ENCODE assay signal across 22 cellular contexts in the genomic region with DNA sequence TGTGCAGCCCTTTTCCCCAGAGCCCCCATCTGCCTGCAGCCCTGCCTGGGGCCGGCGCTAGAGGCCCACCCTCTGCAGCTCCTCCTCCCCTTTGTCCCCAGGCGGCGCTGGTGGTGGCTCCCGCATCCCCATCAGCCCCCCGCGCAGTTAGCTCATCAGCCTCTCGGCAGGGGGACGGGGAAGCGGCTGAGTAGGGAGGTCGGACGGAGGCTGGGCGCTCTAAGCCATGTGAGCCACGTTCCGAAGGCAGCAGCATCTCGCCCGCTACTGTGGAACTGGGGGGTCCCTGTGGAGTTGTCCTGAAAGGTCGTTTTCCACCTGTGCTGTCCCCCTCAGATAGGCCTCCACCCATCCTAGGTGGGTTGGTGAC. TPM values are rescaled to one million over a fixed set of nuclear protein-coding genes. Genes with fewer than 3 reads are reported as not detected.
DNase-seq lines count a peak whose midpoint lies in the region; ATAC-seq and TF ChIP-seq lines count a peak whose summit lies in the region.
"Had no signal": no experiment of that assay in that cellular context is flagged by ENCODE, and none has a peak within 500 bp of the region (broad histone marks: within the 10 kb centered on the region; RNA-seq: fewer than 3 reads in every experiment).

No MANE protein-coding gene starts in this region.

- no peak overlapping the region for H3K4me3 ChIP-seq in OCI-LY7 (ENCODE audit: low read depth, low read length, poor library complexity, severe bottlenecking)
- H3K4me3 ChIP-seq: BLaER1 treated with 17β-estradiol and CSF1 and Interleukin-3, amounts not matched to agents 10 nM and 100 nM; vagina had no signal

- no peak overlapping the region for H3K4me3 Mint-ChIP-seq in activated naive CD4-positive, alpha-beta T cell treated with anti-CD3 and anti-CD28 coated beads, Interleukin-2, amount 10 ng/mL, durations not matched to agents 7 days and 5 days
- no peak overlapping the region for H3K4me3 Mint-ChIP-seq in activated naive CD4-positive, alpha-beta T cell treated with anti-CD3 and anti-CD28 coated beads for 36 hours
- H3K4me3 Mint-ChIP-seq: T-helper 1 cell treated with Interleukin-12 subunit alpha and Interleukin-12 subunit beta and Interleukin-4 antibody, amounts not matched to agents 30 μg/mL and 1 μg/mL, for 36 hours had no signal

- H3K9me3 Mint-ChIP-seq in activated naive CD4-positive, alpha-beta T cell treated with anti-CD3 and anti-CD28 coated beads, Interleukin-2, amount 10 ng/mL, durations not matched to agents 7 days and 5 days, result no peaks in the 10 kb centered on the region
- no peaks in the 10 kb centered on the region for H3K9me3 Mint-ChIP-seq in activated naive CD4-positive, alpha-beta T cell treated with anti-CD3 and anti-CD28 coated beads for 36 hours
- H3K9me3 Mint-ChIP-seq: T-helper 1 cell treated with Interleukin-12 subunit alpha and Interleukin-12 subunit beta and Interleukin-4 antibody, amounts not matched to agents 30 μg/mL and 1 μg/mL, for 36 hours had no signal

- H3K27ac Mint-ChIP-seq in activated naive CD4-positive, alpha-beta T cell treated with anti-CD3 and anti-CD28 coated beads, Interleukin-2, amount 10 ng/mL, durations not matched to agents 7 days and 5 days, result no peak overlapping the region
- no peak overlapping the region for H3K27ac Mint-ChIP-seq in activated naive CD4-positive, alpha-beta T cell treated with anti-CD3 and anti-CD28 coated beads for 36 hours
- H3K27ac Mint-ChIP-seq: T-helper 1 cell treated with Interleukin-12 subunit alpha and Interleukin-12 subunit beta and Interleukin-4 antibody, amounts not matched to agents 30 μg/mL and 1 μg/mL, for 36 hours had no signal

- no peak overlapping the region for H3K4me2 ChIP-seq in OCI-LY7 (ENCODE audit: low read length)
- H3K4me2 ChIP-seq: BLaER1 treated with 17β-estradiol and CSF1 and Interleukin-3, amounts not matched to agents 10 nM and 100 nM had no signal

- POLR2A ChIA-PET in RWPE1 (lab: Yijun Ruan, JAX; ENCODE audit: low non-redundant PET), result no interaction called here
- POLR2A ChIA-PET in OCI-LY7 (lab: Charles Lee), result no interaction called here

- peak; percentile 16 for DNase-seq in activated naive CD4-positive, alpha-beta T cell treated with anti-CD3 and anti-CD28 coated beads, Interleukin-2, amount 10 ng/mL, durations not matched to agents 7 days and 5 days
- DNase-seq in activated naive CD4-positive, alpha-beta T cell treated with anti-CD3 and anti-CD28 coated beads, Interleukin-2, amount 50 U/mL, for 16 hours, result no peak
- DNase-seq in RWPE1 (ENCODE audit: low spot score) (no peak), iPS-NIHi11 (ENCODE audit: low spot score) (peak; percentile 82), sciatic nerve (ENCODE audit: low spot score) (peak; percentile 47), OCI-LY7 (ENCODE audit: low spot score) (no peak)
- DNase-seq in activated naive CD4-positive, alpha-beta T cell treated with anti-CD3 and anti-CD28 coated beads for 36 hours, result no peak
- DNase-seq: activated CD4-positive, alpha-beta T cell treated with anti-CD3 and anti-CD28 coated beads, Interleukin-2, amount 50 U/mL, for 1 hour; activated naive CD4-positive, alpha-beta T cell; NCI-H1092; NCI-H2029; NCI-H345; substantia nigra had no signal

- no peaks in the 10 kb centered on the region for H3K27me3 Mint-ChIP-seq in activated naive CD4-positive, alpha-beta T cell treated with anti-CD3 and anti-CD28 coated beads, Interleukin-2, amount 10 ng/mL, durations not matched to agents 7 days and 5 days
- H3K27me3 Mint-ChIP-seq in activated naive CD4-positive, alpha-beta T cell treated with anti-CD3 and anti-CD28 coated beads for 36 hours (ENCODE audit: low read depth), result no peaks in the 10 kb centered on the region

- no peaks in the 10 kb centered on the region for H3K36me3 ChIP-seq in OCI-LY7 (ENCODE audit: insufficient read depth, low read length)

- H3K27ac ChIP-seq in RWPE1, result 0 out of 2 replicates have a peak overlapping the region, but pooled peaks have one; percentile 13
- no peak overlapping the region for H3K27ac ChIP-seq in OCI-LY7 (ENCODE audit: low read depth, low read length, poor library complexity, severe bottlenecking)
- H3K27ac ChIP-seq: BLaER1 treated with 17β-estradiol and CSF1 and Interleukin-3, amounts not matched to agents 10 nM and 100 nM; vagina had no signal

- no peak for ATAC-seq in sciatic nerve
- no peak for ATAC-seq in GM18867 (IDR thresholded peaks at IDR 0.05; ENCODE audit: unreplicated experiment)

- TF ChIP-seq CTCF in RWPE1 (conservative IDR thresholded peaks at IDR 0.05; ENCODE audit: low read depth) (no peak), OCI-LY7 (conservative IDR thresholded peaks at IDR 0.05; ENCODE audit: low read length) (no peak)

- no TSS peak for BruUV-seq in OCI-LY7 (replicated peaks; lab: Mats Ljungman, UMichigan)

- no peaks in the 10 kb centered on the region for H3K9me3 ChIP-seq in OCI-LY7 (ENCODE audit: low read length)
- H3K9me3 ChIP-seq: BLaER1 treated with 17β-estradiol and CSF1 and Interleukin-3, amounts not matched to agents 10 nM and 100 nM; vagina had no signal

- no peaks in the 10 kb centered on the region for H3K79me2 ChIP-seq in OCI-LY7 (ENCODE audit: insufficient read depth, low read depth, low read length)

- no peaks in the 10 kb centered on the region for H3K9me2 ChIP-seq in OCI-LY7 (ENCODE audit: insufficient read depth, low read length)

- H3K4me1 ChIP-seq in OCI-LY7 (ENCODE audit: insufficient read depth, low read length, poor library complexity, severe bottlenecking), result no peaks in the 10 kb centered on the region
- H3K4me1 ChIP-seq: vagina had no signal

- no peaks in the 10 kb centered on the region for H3K36me3 Mint-ChIP-seq in activated naive CD4-positive, alpha-beta T cell treated with anti-CD3 and anti-CD28 coated beads, Interleukin-2, amount 10 ng/mL, durations not matched to agents 7 days and 5 days
- H3K36me3 Mint-ChIP-seq in activated naive CD4-positive, alpha-beta T cell treated with anti-CD3 and anti-CD28 coated beads for 36 hours (ENCODE audit: low read depth), result peaks cover 1% of the 10 kb centered on the region

- CTCF ChIA-PET in activated naive CD4-positive, alpha-beta T cell treated with anti-CD3 and anti-CD28 coated beads, Interleukin-2, amount 10 ng/mL, durations not matched to agents 7 days and 5 days (lab: Charles Lee), result interaction anchor here (1.2 to 2.3 kb wide), 2 partner anchors 31 to 106 kb away, joined by 4 to 5 read pairs; no protein-coding TSS in a partner anchor
- CTCF ChIA-PET in RWPE1 (lab: Yijun Ruan, JAX), result no interaction called here
- CTCF ChIA-PET in OCI-LY7 (lab: Charles Lee; ENCODE audit: unreplicated experiment), result no interaction called here
- CTCF ChIA-PET in activated naive CD4-positive, alpha-beta T cell treated with anti-CD3 and anti-CD28 coated beads for 36 hours (lab: Charles Lee), result interaction anchor here (1.0 to 1.8 kb wide), 5 partner anchors 14 to 105 kb away, joined by 3 to 4 read pairs (median 4); no protein-coding TSS in a partner anchor

- no peaks in the 10 kb centered on the region for H4K20me1 ChIP-seq in OCI-LY7 (ENCODE audit: insufficient read depth, low read length)

- no peaks in the 10 kb centered on the region for H3K4me1 Mint-ChIP-seq in activated naive CD4-positive, alpha-beta T cell treated with anti-CD3 and anti-CD28 coated beads, Interleukin-2, amount 10 ng/mL, durations not matched to agents 7 days and 5 days
- no peaks in the 10 kb centered on the region for H3K4me1 Mint-ChIP-seq in activated naive CD4-positive, alpha-beta T cell treated with anti-CD3 and anti-CD28 coated beads for 36 hours (ENCODE audit: low read depth)

- intact Hi-C loops in sciatic nerve (cut with DNase I), result loop anchor here (5.0 kb wide), 1 partner anchor 34 kb away; no protein-coding TSS in a partner anchor
- intact Hi-C loops in OCI-LY7 (cut with micrococcal nuclease; ENCODE audit: unreplicated experiment), result no loop called here
- intact Hi-C loops in activated naive CD4-positive, alpha-beta T cell treated with anti-CD3 and anti-CD28 coated beads for 36 hours (cut with micrococcal nuclease), result no loop called here

- no peak overlapping the region for H2AFZ ChIP-seq in OCI-LY7 (ENCODE audit: low read length)

RNA-seq across cellular contexts. Expression of gene GBX1, which starts 29.0 kb away (rescaled TPM):
- total RNA-seq in sciatic nerve (not detected), OCI-LY7 (2022) (not detected in 2 replicates)
- total RNA-seq in OCI-LY7 (2014; rRNA removed; shearing (Covaris generic)), result not detected in 2 replicates
- not detected for total RNA-seq in activated naive CD4-positive, alpha-beta T cell treated with anti-CD3 and anti-CD28 coated beads for 36 hours
- total RNA-seq: H4, HT1080, LHCN-M2, lung microvascular endothelial cell, osteocyte, vagina had no signal

RNA-seq across cellular contexts. Expression of gene ASB10, which starts 48.5 kb away (rescaled TPM):
- total RNA-seq in sciatic nerve, result not detected
- total RNA-seq in OCI-LY7 (2014; rRNA removed; shearing (Covaris generic)), result not detected in 2 replicates
- total RNA-seq in OCI-LY7 (2022), result not detected in 2 replicates
- not detected for total RNA-seq in activated naive CD4-positive, alpha-beta T cell treated with anti-CD3 and anti-CD28 coated beads for 36 hours
- total RNA-seq: H4, HT1080, LHCN-M2, lung microvascular endothelial cell, osteocyte, vagina had no signal

RNA-seq across cellular contexts. Expression of gene AGAP3, which starts 52.3 kb away (rescaled TPM):
- total RNA-seq in sciatic nerve (99.7 TPM), OCI-LY7 (2022) (23.1 and 30.9 TPM in 2 replicates)
- 4.4 and 4.8 TPM in 2 replicates for total RNA-seq in OCI-LY7 (2014; rRNA removed; shearing (Covaris generic))
- total RNA-seq in activated naive CD4-positive, alpha-beta T cell treated with anti-CD3 and anti-CD28 coated beads for 36 hours, result 10 to 100 TPM; 16.7 to 17.7 TPM

RNA-seq across cellular contexts. Expression of gene TMUB1, which starts 55.2 kb away (rescaled TPM):
- 27.8 TPM for total RNA-seq in sciatic nerve
- 38.6 and 56.0 TPM in 2 replicates for total RNA-seq in OCI-LY7 (2014; rRNA removed; shearing (Covaris generic))
- 53.2 and 59.6 TPM in 2 replicates for total RNA-seq in OCI-LY7 (2022)
- 10 to 100 TPM; 30.2 to 35.0 TPM for total RNA-seq in activated naive CD4-positive, alpha-beta T cell treated with anti-CD3 and anti-CD28 coated beads for 36 hours

RNA-seq across cellular contexts. Expression of gene FASTK, which starts 57.9 kb away (rescaled TPM):
- total RNA-seq in sciatic nerve (57.9 TPM), OCI-LY7 (2022) (87.7 and 90.5 TPM in 2 replicates)
- total RNA-seq in OCI-LY7 (2014; rRNA removed; shearing (Covaris generic)), result 114 and 118 TPM in 2 replicates
- total RNA-seq in activated naive CD4-positive, alpha-beta T cell treated with anti-CD3 and anti-CD28 coated beads for 36 hours, result 10 to 100 TPM; 43.6 to 45.7 TPM

Comparison
In these comparisons a context has a peak if more than half of its experiments do, and no peak if none do; other contexts are left out.
1. DNase-seq: peak in activated naive CD4-positive, alpha-beta T cell treated with anti-CD3 and anti-CD28 coated beads, Interleukin-2, amount 10 ng/mL, durations not matched to agents 7 days and 5 days (single experiment), iPS-NIHi11 (single experiment) and sciatic nerve (single experiment); none in activated naive CD4-positive, alpha-beta T cell treated with anti-CD3 and anti-CD28 coated beads, Interleukin-2, amount 50 U/mL, for 16 hours (single experiment), RWPE1 (single experiment), OCI-LY7 (single experiment) and activated naive CD4-positive, alpha-beta T cell treated with anti-CD3 and anti-CD28 coated beads for 36 hours (single experiment).
2. CTCF ChIA-PET loops: an anchor here in activated naive CD4-positive, alpha-beta T cell treated with anti-CD3 and anti-CD28 coated beads, Interleukin-2, amount 10 ng/mL, durations not matched to agents 7 days and 5 days (1.2 to 2.3 kb wide) and activated naive CD4-positive, alpha-beta T cell treated with anti-CD3 and anti-CD28 coated beads for 36 hours (1.0 to 1.8 kb wide); none called in RWPE1 and OCI-LY7.